In the genomic region with DNA sequence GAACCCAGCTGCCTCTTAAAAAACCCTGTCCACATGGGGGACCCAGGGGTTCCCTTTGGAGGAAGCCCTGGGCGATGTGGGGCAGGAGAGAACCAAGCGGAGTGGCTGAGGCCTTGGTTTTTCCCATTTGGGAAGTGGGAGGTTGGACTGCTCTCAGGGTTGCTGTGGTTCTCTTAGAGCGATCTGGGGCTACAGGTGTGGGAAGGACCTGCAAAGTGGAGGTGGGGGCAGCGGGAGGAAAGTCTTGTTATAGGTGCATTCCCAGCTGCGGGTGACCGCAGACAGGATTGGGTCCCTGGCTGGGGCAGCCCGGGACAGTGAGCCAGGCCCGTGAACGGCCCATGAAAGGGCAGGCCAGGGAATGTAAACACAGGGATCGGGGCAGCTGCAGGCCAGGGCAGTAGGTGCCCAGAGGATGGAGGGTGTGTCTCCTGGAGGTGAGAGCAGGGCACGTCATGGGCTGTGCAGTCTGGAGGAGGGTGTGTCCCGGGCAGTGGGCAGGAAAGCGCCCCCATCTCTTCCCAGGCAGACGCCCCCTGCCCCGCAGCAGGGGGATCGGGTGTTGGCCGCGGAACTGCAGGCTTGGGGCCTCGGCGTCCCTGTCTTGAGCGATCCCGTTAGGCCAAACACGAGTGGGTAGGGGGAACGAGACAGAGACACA, we compare ENCODE assay signal across 8 cellular contexts. TPM values are rescaled to one million over a fixed set of nuclear protein-coding genes. Genes with fewer than 3 reads are reported as not detected.
A peak's percentile ranks its signal among the peaks of the same experiment; 100 is the strongest.
DNase-seq lines count a peak whose midpoint lies in the region; ATAC-seq and TF ChIP-seq lines count a peak whose summit lies in the region.

No MANE protein-coding gene starts in this region.

- H3K9me3 ChIP-seq in BLaER1 treated with 17β-estradiol and CSF1 and Interleukin-3, amounts not matched to agents 10 nM and 100 nM (replicated peaks in 1 of 11) = peaks cover 15 to 26% (median 24%) of the 10 kb centered on the region in 11 experiments
- H3K9me3 ChIP-seq in Karpas-422 (ENCODE audit: low read length) (peaks cover 9% of the 10 kb centered on the region; the same call in 1 of the 2 replicates), duodenal mucosa (ENCODE audit: control insufficient read depth in 1 of 2, low read length in 2 of 2) (peaks cover 7 to 8% of the 10 kb centered on the region in 2 donors)

- no peak for ATAC-seq in naive B cell (ENCODE audit: low read depth in 2 of 2)

- peaks cover 10% of the 10 kb centered on the region for H3K79me2 ChIP-seq in Karpas-422 (ENCODE audit: low read length)

- H3K9ac ChIP-seq in BLaER1 treated with 17β-estradiol and CSF1 and Interleukin-3, amounts not matched to agents 10 nM and 100 nM = peak overlapping the region; percentile 73 to 86 (median 82)
- H3K9ac ChIP-seq in Karpas-422 (ENCODE audit: low read length) (peak overlapping the region; percentile 77), duodenal mucosa (ENCODE audit: low read depth in 1 of 2, low read length in 2 of 2) (peak overlapping the region; percentile 51 to 73)

- H3K36me3 Mint-ChIP-seq in naive B cell = peaks cover 3 to 5% of the 10 kb centered on the region in 2 donors

- peaks cover 0 to 10% (median 3%) of the 10 kb centered on the region in 7 donors for H3K9me3 Mint-ChIP-seq in naive B cell

- H3K9me2 ChIP-seq in Karpas-422 (replicated peaks; ENCODE audit: insufficient read depth, low read length) = no peaks in the 10 kb centered on the region

- H3K27me3 ChIP-seq in BLaER1 treated with 17β-estradiol and CSF1 and Interleukin-3, amounts not matched to agents 10 nM and 100 nM = no peaks in the 10 kb centered on the region; a peak in 1 of 22 replicates
- no peaks in the 10 kb centered on the region for H3K27me3 ChIP-seq in Karpas-422 (ENCODE audit: low read length)
- no peaks in the 10 kb centered on the region for H3K27me3 ChIP-seq in duodenal mucosa (ENCODE audit: control insufficient read depth in 1 of 2, insufficient read depth in 2 of 2, low read length in 2 of 2)

- DNase-seq in Karpas-422 (peak; percentile 54), naive B cell (no peak), RPMI8226 (no peak), NCI-H524 (lab: John Stamatoyannopoulos, UW) (no peak), GM10248 (ENCODE audit: extremely low spot score) (no peak)
- no peak for DNase-seq in stimulated activated CD4-positive, alpha-beta T cell treated with anti-CD3 and anti-CD28 coated beads, Interleukin-4, amount 100 ng/mL, for 4 hours

- CTCF ChIA-PET in GM10248 (lab: Yijun Ruan, JAX) = interaction anchor here (0.8 to 1.6 kb wide), 5 partner anchors 14 to 405 kb away, joined by 3 to 6 read pairs (median 3); a partner anchor contains a TSS

- H3K36me3 ChIP-seq in BLaER1 treated with 17β-estradiol and CSF1 and Interleukin-3, amounts not matched to agents 10 nM and 100 nM = peaks cover 25 to 39% (median 31%) of the 10 kb centered on the region in 11 experiments
- H3K36me3 ChIP-seq in Karpas-422 (ENCODE audit: insufficient read depth, low read length) (peaks cover 21% of the 10 kb centered on the region), duodenal mucosa (ENCODE audit: control insufficient read depth in 1 of 2, insufficient read depth in 2 of 2, low read length in 2 of 2) (peaks cover 10 to 19% of the 10 kb centered on the region in 2 donors)

- H3K27ac ChIP-seq in BLaER1 treated with 17β-estradiol and CSF1 and Interleukin-3, amounts not matched to agents 10 nM and 100 nM = peak overlapping the region in 10 of 11 experiments; percentile 56 to 79 (median 66); a peak in 20 of 22 replicates
- H3K27ac ChIP-seq in Karpas-422 (ENCODE audit: low read length) (peak overlapping the region; percentile 73), duodenal mucosa (ENCODE audit: low read depth, low read length) (no peak overlapping the region)

- H3K4me2 ChIP-seq in BLaER1 treated with 17β-estradiol and CSF1 and Interleukin-3, amounts not matched to agents 10 nM and 100 nM = peak overlapping the region; percentile 88 to 99 (median 96)
- H3K4me2 ChIP-seq in Karpas-422 (ENCODE audit: low read depth, low read length, poor library complexity, severe bottlenecking) = peak overlapping the region; percentile 84

- H3K4me1 ChIP-seq in BLaER1 treated with 17β-estradiol and CSF1 and Interleukin-3, amounts not matched to agents 10 nM and 100 nM = peaks cover 15 to 27% (median 26%) of the 10 kb centered on the region in 10 experiments
- H3K4me1 ChIP-seq in Karpas-422 (ENCODE audit: low read length) = peaks cover 26% of the 10 kb centered on the region
- H3K4me1 ChIP-seq in duodenal mucosa (ENCODE audit: control insufficient read depth in 1 of 2, insufficient read depth in 2 of 2, low read length in 2 of 2) = peaks cover 12% of the 10 kb centered on the region in 2 donors

- H3K27me3 Mint-ChIP-seq in naive B cell = no peaks in the 10 kb centered on the region

- POLR2A ChIA-PET in GM10248 (lab: Yijun Ruan, JAX) = no interaction called here

- H3K4me1 Mint-ChIP-seq in naive B cell = peaks cover 14 to 28% (median 18%) of the 10 kb centered on the region in 3 donors

- peak overlapping the region in 3 of 6 donors; percentile 47 to 92 (median 77) for H3K27ac Mint-ChIP-seq in naive B cell

- H3K4me3 Mint-ChIP-seq in naive B cell = peak overlapping the region; percentile 72 to 93 (median 88)

- H4K20me1 ChIP-seq in BLaER1 treated with 17β-estradiol and CSF1 and Interleukin-3, amounts not matched to agents 10 nM and 100 nM = peaks cover 0 to 4% (median 0%) of the 10 kb centered on the region in 11 experiments; a peak in 1 of 22 replicates
- no peaks in the 10 kb centered on the region for H4K20me1 ChIP-seq in Karpas-422 (ENCODE audit: insufficient read depth, low read depth, low read length)

- no peak for TF ChIP-seq CTCF in GM10248 (IDR thresholded peaks at IDR 0.05; ENCODE audit: control extremely low read depth, extremely low read depth, low read depth, missing control alignments)

- no peak overlapping the region; the same call in 1 of the 2 replicates for H2AFZ ChIP-seq in Karpas-422 (ENCODE audit: low read length)

- H3K4me3 ChIP-seq in BLaER1 treated with 17β-estradiol and CSF1 and Interleukin-3, amounts not matched to agents 10 nM and 100 nM = peak overlapping the region; percentile 73 to 92 (median 82)
- H3K4me3 ChIP-seq in Karpas-422 (ENCODE audit: low read length) (peak overlapping the region; percentile 91), duodenal mucosa (ENCODE audit: low read depth in 1 of 2, low read length in 2 of 2) (peak overlapping the region; percentile 86 to 96)

RNA-seq across cellular contexts. Expression of a gene that starts 0.8 kb away (rescaled TPM):
- 32.1 and 44.7 TPM in 2 replicates for total RNA-seq in Karpas-422 (2014; rRNA removed; shearing (Covaris generic); ENCODE audit: low replicate concordance)
- 1 to 10 TPM; 1.4 to 5.0 (median 3.2) TPM for polyA plus RNA-seq in naive B cell (ENCODE audit: low read depth in 6 of 6)

RNA-seq across cellular contexts. Expression of a gene that starts 5.2 kb away (rescaled TPM):
- 0.34 TPM in 1 of 2 replicates, not detected in the other for total RNA-seq in Karpas-422 (2014; rRNA removed; shearing (Covaris generic); ENCODE audit: low replicate concordance)
- polyA plus RNA-seq in naive B cell (ENCODE audit: low read depth in 6 of 6) = 1 to 10 TPM in 1 of 6 donors, under 1 TPM in 1, not detected in 4; 0.88 to 1.6 TPM

RNA-seq across cellular contexts. Expression of a gene that starts 22.8 kb away (rescaled TPM):
- 19.2 and 32.0 TPM in 2 replicates for total RNA-seq in Karpas-422 (2014; rRNA removed; shearing (Covaris generic); ENCODE audit: low replicate concordance)
- polyA plus RNA-seq in naive B cell (ENCODE audit: low read depth in 6 of 6) = 10 to 100 TPM; 36.5 to 72.3 (median 39.3) TPM

RNA-seq across cellular contexts. Expression of a gene that starts 25.3 kb away (rescaled TPM):
- total RNA-seq in Karpas-422 (2014; rRNA removed; shearing (Covaris generic); ENCODE audit: low replicate concordance) = 1.4 TPM in 1 of 2 replicates, not detected in the other
- not detected for polyA plus RNA-seq in naive B cell (ENCODE audit: low read depth in 6 of 6)

RNA-seq across cellular contexts. Expression of a gene that starts 34.2 kb away (rescaled TPM):
- total RNA-seq in Karpas-422 (2014; rRNA removed; shearing (Covaris generic); ENCODE audit: low replicate concordance) = 94.5 and 217 TPM in 2 replicates
- 10 to 100 TPM; 12.1 to 26.3 (median 20.6) TPM for polyA plus RNA-seq in naive B cell (ENCODE audit: low read depth in 6 of 6)
